Comparison of ENCODE assay signal across 8 cellular contexts in genomic region chr1:44798481-44799365, GRCh38. TPM values are rescaled to one million over a fixed set of nuclear protein-coding genes. Genes with fewer than 3 reads are reported as not detected.
DNase-seq lines count a peak whose midpoint lies in the region; ATAC-seq and TF ChIP-seq lines count a peak whose summit lies in the region.

No MANE protein-coding gene starts in this region.

- H3K4me1 Mint-ChIP-seq in activated CD8-positive, alpha-beta T cell treated with anti-CD3 and anti-CD28 coated beads, Interleukin-2, amount 10 ng/mL, durations not matched to agents 7 days and 5 days (ENCODE audit: low read depth), result peaks cover 35% of the 10 kb centered on the region

- H3K36me3 ChIP-seq in cardiac muscle cell (no peaks in the 10 kb centered on the region), mucosa of descending colon (ENCODE audit: low read depth) (no peaks in the 10 kb centered on the region), uterus (no peaks in the 10 kb centered on the region)

- H3K27ac ChIP-seq in cardiac muscle cell, result peak overlapping the region; percentile 89
- H3K27ac ChIP-seq in uterus, result peak overlapping the region; percentile 88 to 97

- H3K9me3 Mint-ChIP-seq in activated CD8-positive, alpha-beta T cell treated with anti-CD3 and anti-CD28 coated beads, Interleukin-2, amount 10 ng/mL, durations not matched to agents 7 days and 5 days (ENCODE audit: insufficient read depth), result no peaks in the 10 kb centered on the region

- TF ChIP-seq CTCF in cardiac muscle cell (IDR thresholded peaks at IDR 0.05; ENCODE audit: low read depth, low read length) (no peak), mucosa of descending colon (IDR thresholded peaks at IDR 0.05) (no peak), uterus (IDR thresholded peaks at IDR 0.05) (no peak)

- POLR2A ChIA-PET in activated CD8-positive, alpha-beta T cell treated with anti-CD3 and anti-CD28 coated beads, Interleukin-2, amount 10 ng/mL, durations not matched to agents 7 days and 5 days (lab: Charles Lee), result interaction anchor here (0.5 to 16.7 kb wide), 5 partner anchors 13 to 214 kb away, joined by 3 to 713 read pairs (median 22); partner anchors contain the start of genes BTBD19, DYNLT4 and RNU5D-1

- H3K9me3 ChIP-seq in cardiac muscle cell (ENCODE audit: low read depth), result no peaks in the 10 kb centered on the region
- no peaks in the 10 kb centered on the region for H3K9me3 ChIP-seq in mucosa of descending colon
- H3K9me3 ChIP-seq in uterus, result no peaks in the 10 kb centered on the region

- no peak for TF ChIP-seq POLR2A in uterus (IDR thresholded peaks at IDR 0.05)

- H3K4me3 ChIP-seq in cardiac muscle cell (no peak overlapping the region), mucosa of descending colon (no peak overlapping the region), uterus (no peak overlapping the region)

- H3K4me3 Mint-ChIP-seq in activated CD8-positive, alpha-beta T cell treated with anti-CD3 and anti-CD28 coated beads, Interleukin-2, amount 10 ng/mL, durations not matched to agents 7 days and 5 days, result peak overlapping the region; percentile 96

- H3K27me3 ChIP-seq in cardiac muscle cell (no peaks in the 10 kb centered on the region), uterus (no peaks in the 10 kb centered on the region)

- intact Hi-C loops in cardiac septum (cut with DNase I), result loop anchor here (2.0 kb wide), 1 partner anchor 36 kb away; no protein-coding TSS in a partner anchor
- intact Hi-C loops in mucosa of descending colon (cut with DNase I, micrococcal nuclease), result loop anchor here in 1 of 2 donors (10.0 kb wide), 1 partner anchor 216 kb away; the partner anchor contains the start of genes HECTD3 and UROD
- intact Hi-C loops in uterus (cut with DNase I; ENCODE audit: low total_unique reads), result no loop called here

- CTCF ChIA-PET in activated CD8-positive, alpha-beta T cell treated with anti-CD3 and anti-CD28 coated beads, Interleukin-2, amount 10 ng/mL, durations not matched to agents 7 days and 5 days (lab: Charles Lee), result interaction anchor here (0.8 to 3.5 kb wide), 13 partner anchors 8 to 214 kb away, joined by 3 to 34 read pairs (median 6); partner anchors contain the start of genes BTBD19, DYNLT4, HECTD3 and RPS8

- H3K27me3 Mint-ChIP-seq in activated CD8-positive, alpha-beta T cell treated with anti-CD3 and anti-CD28 coated beads, Interleukin-2, amount 10 ng/mL, durations not matched to agents 7 days and 5 days (ENCODE audit: low read depth), result no peaks in the 10 kb centered on the region

- peaks cover 23% of the 10 kb centered on the region for H3K36me3 Mint-ChIP-seq in activated CD8-positive, alpha-beta T cell treated with anti-CD3 and anti-CD28 coated beads, Interleukin-2, amount 10 ng/mL, durations not matched to agents 7 days and 5 days (ENCODE audit: low read depth)

- peaks cover 11% of the 10 kb centered on the region for H3K4me1 ChIP-seq in cardiac muscle cell (ENCODE audit: low read depth)
- H3K4me1 ChIP-seq in mucosa of descending colon (ENCODE audit: low read depth), result peaks cover 11% of the 10 kb centered on the region
- H3K4me1 ChIP-seq in uterus, result peaks cover 0 to 8% of the 10 kb centered on the region in 2 donors

- no peak for ATAC-seq in activated CD8-positive, alpha-beta T cell treated with anti-CD3 and anti-CD28 coated beads, Interleukin-2, amount 10 ng/mL, durations not matched to agents 7 days and 5 days
- no peak for ATAC-seq in mucosa of descending colon

- DNase-seq in cardiac muscle cell (ENCODE audit: low read depth in 1 of 2, low spot score in 1 of 2) (no peak), cardiac septum (ENCODE audit: low spot score) (no peak), mucosa of descending colon (peak in 2 of 3 donors; percentile 41 to 63), uterus (peak; percentile 20 to 33), NCI-H526 (lab: John Stamatoyannopoulos, UW) (no peak), NK-92 (lab: John Stamatoyannopoulos, UW; ENCODE audit: unreplicated experiment) (no peak)
- no peak for DNase-seq in activated CD8-positive, alpha-beta T cell treated with anti-CD3 and anti-CD28 coated beads, Interleukin-2, amount 10 ng/mL, durations not matched to agents 7 days and 5 days
- no peak for DNase-seq in effector CD4-positive, alpha-beta T cell

- peak overlapping the region; percentile 100 for H3K27ac Mint-ChIP-seq in activated CD8-positive, alpha-beta T cell treated with anti-CD3 and anti-CD28 coated beads, Interleukin-2, amount 10 ng/mL, durations not matched to agents 7 days and 5 days

RNA-seq across cellular contexts. Expression of gene PLK3, which starts 1.5 kb away (rescaled TPM):
- total RNA-seq in cardiac muscle cell, result 6.2 and 9.5 TPM in 2 replicates
- polyA plus RNA-seq in cardiac muscle cell, result 6.3 and 12.4 TPM in 2 replicates
- 8.4 TPM for total RNA-seq in cardiac septum
- 10 to 100 TPM; 64.8 to 68.0 TPM for total RNA-seq in activated CD8-positive, alpha-beta T cell treated with anti-CD3 and anti-CD28 coated beads, Interleukin-2, amount 10 ng/mL, durations not matched to agents 7 days and 5 days
- total RNA-seq in mucosa of descending colon, result 10 to 100 TPM in 2 of 3 donors, 1 to 10 TPM in 1; 6.4 to 14.5 (median 12.0) TPM
- total RNA-seq in uterus, result 10 to 100 TPM in 3 of 4 donors, 1 to 10 TPM in 1; 1.8 to 36.6 (median 21.1) TPM

RNA-seq across cellular contexts. Expression of gene DYNLT4, which starts 8.4 kb away (rescaled TPM):
- 0.32 TPM in 1 of 2 replicates, not detected in the other for total RNA-seq in cardiac muscle cell
- 0.43 and 0.95 TPM in 2 replicates for polyA plus RNA-seq in cardiac muscle cell
- total RNA-seq in cardiac septum, result not detected
- total RNA-seq in activated CD8-positive, alpha-beta T cell treated with anti-CD3 and anti-CD28 coated beads, Interleukin-2, amount 10 ng/mL, durations not matched to agents 7 days and 5 days, result 1 to 10 TPM; 1.8 to 2.3 TPM
- 1 to 10 TPM in 1 of 3 donors, under 1 TPM in 1, not detected in 1; 0.67 to 1.6 TPM for total RNA-seq in mucosa of descending colon
- total RNA-seq in uterus, result 1 to 10 TPM in 1 of 4 donors, not detected in 3; 4.4 TPM

RNA-seq across cellular contexts. Expression of gene BTBD19, which starts 9.6 kb away (rescaled TPM):
- total RNA-seq in cardiac muscle cell (1.3 and 3.4 TPM in 2 replicates), cardiac septum (4.4 TPM), mucosa of descending colon (1 to 10 TPM; 2.8 to 4.4 (median 3.2) TPM), uterus (10 to 100 TPM in 1 of 4 donors, 1 to 10 TPM in 3; 3.8 to 41.9 (median 6.6) TPM)
- polyA plus RNA-seq in cardiac muscle cell, result 0.98 and 2.1 TPM in 2 replicates
- 1 to 10 TPM; 4.5 to 8.8 TPM for total RNA-seq in activated CD8-positive, alpha-beta T cell treated with anti-CD3 and anti-CD28 coated beads, Interleukin-2, amount 10 ng/mL, durations not matched to agents 7 days and 5 days

RNA-seq across cellular contexts. Expression of gene BEST4, which starts 10.8 kb away (rescaled TPM):
- total RNA-seq in cardiac muscle cell, result 0.32 and 0.98 TPM in 2 replicates
- 1.4 and 1.5 TPM in 2 replicates for polyA plus RNA-seq in cardiac muscle cell
- total RNA-seq in cardiac septum, result 0.11 TPM
- under 1 TPM; 0.26 to 0.42 TPM for total RNA-seq in activated CD8-positive, alpha-beta T cell treated with anti-CD3 and anti-CD28 coated beads, Interleukin-2, amount 10 ng/mL, durations not matched to agents 7 days and 5 days
- 100 to 1,000 TPM in 1 of 3 donors, 10 to 100 TPM in 2; 35.1 to 179 (median 94.0) TPM for total RNA-seq in mucosa of descending colon
- total RNA-seq in uterus, result 1 to 10 TPM in 1 of 4 donors, under 1 TPM in 1, not detected in 2; 0.21 to 1.0 TPM

RNA-seq across cellular contexts. Expression of gene RPS8, which starts 23.4 kb away (rescaled TPM):
- 2,166 and 2,475 TPM in 2 replicates for total RNA-seq in cardiac muscle cell
- 534 and 651 TPM in 2 replicates for polyA plus RNA-seq in cardiac muscle cell
- 581 TPM for total RNA-seq in cardiac septum
- 1,000 to 10,000 TPM; 1,750 to 1,777 TPM for total RNA-seq in activated CD8-positive, alpha-beta T cell treated with anti-CD3 and anti-CD28 coated beads, Interleukin-2, amount 10 ng/mL, durations not matched to agents 7 days and 5 days
- 1,000 to 10,000 TPM; 1,308 to 1,364 (median 1,337) TPM for total RNA-seq in mucosa of descending colon
- 1,000 to 10,000 TPM; 2,651 to 7,196 (median 4,456) TPM for total RNA-seq in uterus

Comparison
In these comparisons a context has a peak if more than half of its experiments do, and no peak if none do; other contexts are left out.
1. DNase-seq: peak in mucosa of descending colon (2 of 3) and uterus (2 of 2); none in cardiac muscle cell (0 of 2), cardiac septum (single experiment), activated CD8-positive, alpha-beta T cell treated with anti-CD3 and anti-CD28 coated beads, Interleukin-2, amount 10 ng/mL, durations not matched to agents 7 days and 5 days (single experiment), effector CD4-positive, alpha-beta T cell (single experiment), NCI-H526 (0 of 2) and NK-92 (single experiment).